9 cellular contexts compared by ENCODE assay signal in genomic region chr2:176106636-176107539, GRCh38. TPM values are rescaled to one million over a fixed set of nuclear protein-coding genes. Genes with fewer than 3 reads are reported as not detected.
DNase-seq lines count a peak whose midpoint lies in the region; ATAC-seq, FAIRE-seq and TF ChIP-seq lines count a peak whose summit lies in the region.
"Had no signal": no experiment of that assay in that cellular context is flagged by ENCODE, and none has a peak within 500 bp of the region (broad histone marks: within the 10 kb centered on the region; RNA-seq: fewer than 3 reads in every experiment).

Gene HOXD11, plus strand, starts transcription at chr2:176107280. Its CDS starts 76 bp downstream, at chr2:176107356.

- peaks cover 72% of the 10 kb centered on the region for H3K27me3 Mint-ChIP-seq in activated B cell treated with CpG ODN at 0.5 μM for 24 hours

- ATAC-seq in activated B cell treated with CpG ODN at 0.5 μM for 24 hours (ENCODE audit: low read depth): no peak

- 5 to 7% methylated on average over 49 to 76 of the region's 82 CpGs for WGBS in testis, 2 donors

- DNase-seq in COLO668 (lab: John Stamatoyannopoulos, UW; ENCODE audit: unreplicated experiment) (peak; percentile 85), MG63 (peak; percentile 71), activated B cell treated with CpG ODN at 0.5 μM for 24 hours (no peak), kidney epithelial cell (ENCODE audit: low read depth) (no peak), testis (no peak), D721Med (ENCODE audit: insufficient read length, low spot score) (no peak), COLO829 (ENCODE audit: low spot score) (no peak), Kasumi-1 (lab: John Stamatoyannopoulos, UW) (no peak)

- intact Hi-C loops in activated B cell treated with CpG ODN at 0.5 μM for 24 hours (cut with micrococcal nuclease) (no loop called here), testis (cut with DNase I; ENCODE audit: low total_unique reads) (no loop called here)

- H3K9me3 ChIP-seq in MG63 (no peaks in the 10 kb centered on the region), testis (no peaks in the 10 kb centered on the region)

- FAIRE-seq in D721Med (lab: Jason Lieb, UNC): no peak
- FAIRE-seq: endometrium had no signal

- H3K36me3 Mint-ChIP-seq in activated B cell treated with CpG ODN at 0.5 μM for 24 hours (ENCODE audit: low read depth): no peaks in the 10 kb centered on the region

- H3K36me3 ChIP-seq in MG63 (peaks cover 16% of the 10 kb centered on the region), kidney epithelial cell (ENCODE audit: control insufficient read depth, insufficient read depth, low read length) (no peaks in the 10 kb centered on the region), testis (ENCODE audit: low read depth, missing control alignments) (no peaks in the 10 kb centered on the region)

- H3K27ac ChIP-seq in testis: no peak within 1 kb of the TSS

- H3K4me1 ChIP-seq in testis: peaks cover 6% of the 10 kb centered on the region

- TF ChIP-seq CTCF in activated B cell treated with CpG ODN at 0.5 μM for 24 hours (IDR thresholded peaks at IDR 0.05): no peak
- TF ChIP-seq CTCF in kidney epithelial cell (IDR thresholded peaks at IDR 0.05; ENCODE audit: insufficient read depth, low read length, poor library complexity, severe bottlenecking): no peak
- TF ChIP-seq CTCF in testis (IDR thresholded peaks at IDR 0.05): no peak
- no peak for TF ChIP-seq CTCF in D721Med (IDR thresholded peaks at IDR 0.05; ENCODE audit: insufficient read depth, missing control alignments)

- peaks cover 3% of the 10 kb centered on the region for H3K9me3 Mint-ChIP-seq in activated B cell treated with CpG ODN at 0.5 μM for 24 hours

- H3K27me3 ChIP-seq in MG63 (no peaks in the 10 kb centered on the region), kidney epithelial cell (ENCODE audit: control insufficient read depth, insufficient read depth, low read length) (peaks cover 7% of the 10 kb centered on the region), testis (no peaks in the 10 kb centered on the region)

- H3K27ac Mint-ChIP-seq in activated B cell treated with CpG ODN at 0.5 μM for 24 hours: peak within 1 kb of the TSS; percentile 9

- H3K4me3 Mint-ChIP-seq in activated B cell treated with CpG ODN at 0.5 μM for 24 hours: peak within 1 kb of the TSS; percentile 59

- no peak for TF ChIP-seq POLR2A in testis (IDR thresholded peaks at IDR 0.05)

- POLR2A ChIA-PET in activated B cell treated with CpG ODN at 0.5 μM for 24 hours (lab: Charles Lee): no interaction called here

- CTCF ChIA-PET in activated B cell treated with CpG ODN at 0.5 μM for 24 hours (lab: Charles Lee): no interaction called here

- H3K4me1 Mint-ChIP-seq in activated B cell treated with CpG ODN at 0.5 μM for 24 hours: peaks cover 17% of the 10 kb centered on the region

- peak within 1 kb of the TSS; percentile 62 for H3K4me3 ChIP-seq in MG63
- H3K4me3 ChIP-seq in kidney epithelial cell (ENCODE audit: low read depth, low read length): peak within 1 kb of the TSS; percentile 63
- H3K4me3 ChIP-seq in testis: peak within 1 kb of the TSS; percentile 19 to 23

RNA-seq across cellular contexts. Expression of gene HOXD11, which starts in this region (rescaled TPM):
- 3.6 and 9.7 TPM in 2 replicates for total RNA-seq in MG63 (2014; rRNA removed; shearing (Covaris generic); ENCODE audit: low replicate concordance)
- total RNA-seq in activated B cell treated with CpG ODN at 0.5 μM for 24 hours (not detected in 2 replicates), kidney epithelial cell (5.4 and 16.3 TPM in 2 replicates), testis (1 to 10 TPM in 1 of 2 donors, under 1 TPM in 1; 0.62 to 1.7 TPM)
- 0.29 TPM for polyA plus RNA-seq in testis (ENCODE audit: insufficient read depth, low read depth, low replicate concordance)

Comparison
In these comparisons a context has a peak if more than half of its experiments do, and no peak if none do; other contexts are left out.
1. DNase-seq: peak in COLO668 (single experiment) and MG63 (single experiment); none in activated B cell treated with CpG ODN at 0.5 μM for 24 hours (single experiment), kidney epithelial cell (single experiment), testis (single experiment), D721Med (single experiment), COLO829 (single experiment) and Kasumi-1 (0 of 2).
2. Peak in every context shown above with its lines, with median percentiles within 50 percentile points of each other: H3K4me3 ChIP-seq.